Comparison of ENCODE assay signal across 23 cellular contexts in the genomic region with DNA sequence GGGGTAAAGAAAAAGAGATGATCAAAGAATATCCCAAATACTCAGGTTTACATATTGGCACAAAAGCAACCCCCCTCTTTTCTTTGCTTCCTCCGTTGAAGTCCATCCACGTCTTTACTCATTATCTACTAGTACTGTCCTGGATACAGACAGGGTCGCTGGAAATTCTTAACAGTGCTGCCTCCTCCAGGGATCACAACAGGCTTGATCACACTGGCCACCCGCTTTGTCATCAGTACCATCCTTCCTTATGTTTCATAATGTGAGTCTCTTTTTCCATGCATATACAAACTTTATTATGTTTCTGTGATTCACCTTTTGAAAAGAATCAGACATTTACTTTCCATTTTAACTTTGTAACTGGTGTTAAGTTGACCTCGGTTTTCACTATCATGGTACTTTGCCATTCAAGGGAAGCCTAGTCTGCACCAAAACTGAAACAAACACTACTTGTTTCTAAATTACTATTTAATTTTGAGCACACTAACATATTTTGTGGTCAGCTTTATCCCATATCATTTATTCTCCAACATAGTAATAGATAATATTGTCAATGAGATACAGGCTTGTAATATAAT.
DNase-seq lines count a peak whose midpoint lies in the region; TF ChIP-seq lines count a peak whose summit lies in the region.
"Had no signal": no experiment of that assay in that cellular context is flagged by ENCODE, and none has a peak within 500 bp of the region (broad histone marks: within the 10 kb centered on the region; RNA-seq: fewer than 3 reads in every experiment).

No MANE protein-coding gene starts in this region.

- peaks cover 3% of the 10 kb centered on the region for H3K9me3 ChIP-seq in mammary epithelial cell (replicated peaks; ENCODE audit: insufficient read depth, low read length)
- peaks cover 0 to 6% (median 0%) of the 10 kb centered on the region in 8 donors for H3K9me3 ChIP-seq in spleen
- H3K9me3 ChIP-seq: suprapubic skin had no signal

- H3K36me3 Mint-ChIP-seq in activated T-helper 2 cell treated with anti-CD3 and anti-CD28 coated beads, Interferon-gamma antibody, Interleukin-2, Interleukin-4, amounts not matched to agents 10 μg/mL and 5 μg/mL and 100 μg/mL, durations not matched to agents 14 hours and 24 hours and 36 hours (ENCODE audit: low read depth): no peaks in the 10 kb centered on the region
- H3K36me3 Mint-ChIP-seq: immature natural killer cell had no signal

- H2AFZ ChIP-seq in mammary epithelial cell (ENCODE audit: low read depth, low read length): no peak overlapping the region

- no peak overlapping the region for H3K27ac ChIP-seq in mammary epithelial cell (ENCODE audit: insufficient read depth, low read depth, low read length)
- no peak overlapping the region for H3K27ac ChIP-seq in spleen
- H3K27ac ChIP-seq: brain microvascular endothelial cell, C4-2B, suprapubic skin had no signal

- no peak overlapping the region for H3K4me3 Mint-ChIP-seq in activated T-helper 2 cell treated with anti-CD3 and anti-CD28 coated beads, Interferon-gamma antibody, Interleukin-2, Interleukin-4, amounts not matched to agents 10 μg/mL and 5 μg/mL and 100 μg/mL, durations not matched to agents 14 hours and 24 hours and 36 hours (ENCODE audit: low read depth)
- H3K4me3 Mint-ChIP-seq: activated T-helper 1 cell treated with anti-CD3 and anti-CD28 coated beads, Interleukin-12 subunit alpha, Interleukin-12 subunit beta, Interleukin-2, Interleukin-4 antibody, amounts not matched to agents 30 ng/mL and 10 ng/mL and 1 ng/mL, durations not matched to agents 14 hours and 24 hours and 36 hours; immature natural killer cell; T-helper 2 cell treated with Interferon-gamma antibody and Interleukin-4, amounts not matched to agents 5 μg/mL and 100 μg/mL, for 36 hours had no signal

- 37% methylated on average over 5 of the region's 5 CpGs for WGBS in mammary epithelial cell (ENCODE audit: low coverage, missing lambda C conversion rate)
- 54 to 88% (median 80%) methylated on average over 5 of the region's 5 CpGs for WGBS in spleen, 5 donors

- in situ Hi-C loops in mammary epithelial cell (cut with MboI; ENCODE audit: low sequenced_read_pairs in 2 of 2): no loop called here

- no peaks in the 10 kb centered on the region for H3K27me3 Mint-ChIP-seq in activated T-helper 2 cell treated with anti-CD3 and anti-CD28 coated beads, Interferon-gamma antibody, Interleukin-2, Interleukin-4, amounts not matched to agents 10 μg/mL and 5 μg/mL and 100 μg/mL, durations not matched to agents 14 hours and 24 hours and 36 hours (ENCODE audit: low read depth)

- intact Hi-C loops in activated T-helper 2 cell treated with anti-CD3 and anti-CD28 coated beads, Interferon-gamma antibody, Interleukin-2, Interleukin-4, amounts not matched to agents 10 μg/mL and 5 μg/mL and 100 μg/mL, durations not matched to agents 14 hours and 24 hours and 36 hours (cut with micrococcal nuclease): no loop called here
- intact Hi-C loops in mammary epithelial cell (cut with micrococcal nuclease): no loop called here
- intact Hi-C loops in spleen (cut with DNase I; ENCODE audit: low total_unique reads): no loop called here

- H3K36me3 ChIP-seq in mammary epithelial cell (ENCODE audit: insufficient read depth, low read length): no peaks in the 10 kb centered on the region
- H3K36me3 ChIP-seq in spleen: no peaks in the 10 kb centered on the region
- H3K36me3 ChIP-seq: brain microvascular endothelial cell, suprapubic skin had no signal

- H3K27ac Mint-ChIP-seq in activated T-helper 2 cell treated with anti-CD3 and anti-CD28 coated beads, Interferon-gamma antibody, Interleukin-2, Interleukin-4, amounts not matched to agents 10 μg/mL and 5 μg/mL and 100 μg/mL, durations not matched to agents 14 hours and 24 hours and 36 hours: peak overlapping the region; percentile 11
- H3K27ac Mint-ChIP-seq: activated T-helper 1 cell treated with anti-CD3 and anti-CD28 coated beads, Interleukin-12 subunit alpha, Interleukin-12 subunit beta, Interleukin-2, Interleukin-4 antibody, amounts not matched to agents 30 ng/mL and 10 ng/mL and 1 ng/mL, durations not matched to agents 14 hours and 24 hours and 36 hours; T-helper 2 cell treated with Interferon-gamma antibody and Interleukin-4, amounts not matched to agents 5 μg/mL and 100 μg/mL, for 36 hours had no signal

- no peaks in the 10 kb centered on the region for H3K79me2 ChIP-seq in mammary epithelial cell (ENCODE audit: insufficient read depth, low read length)

- no peak overlapping the region for H3K9ac ChIP-seq in mammary epithelial cell (ENCODE audit: insufficient read depth, low read length)

- peak; percentile 0 for DNase-seq in stimulated activated naive CD4-positive, alpha-beta T cell treated with Interleukin-2 at 50 U/mL for 16 hours (lab: John Stamatoyannopoulos, UW)
- no peak for DNase-seq in stimulated activated naive CD4-positive, alpha-beta T cell (lab: John Stamatoyannopoulos, UW)
- no peak for DNase-seq in activated T-helper 2 cell treated with anti-CD3 and anti-CD28 coated beads, Interferon-gamma antibody, Interleukin-2, Interleukin-4, amounts not matched to agents 10 μg/mL and 5 μg/mL and 100 μg/mL, durations not matched to agents 14 hours and 24 hours and 36 hours (ENCODE audit: low spot score)
- peak; percentile 6 to 17 for DNase-seq in stimulated activated CD4-positive, alpha-beta T cell treated with anti-CD3 and anti-CD28 coated beads, Interleukin-2, amount 100 ng/mL, for 24 hours
- DNase-seq in RPMI8226: no peak
- DNase-seq in mammary epithelial cell: no peak
- no peak for DNase-seq in spleen
- DNase-seq: amniotic stem cell, brain microvascular endothelial cell, hypothalamus, immature natural killer cell, KG1, mesendoderm, NCI-H1417 treated with DMSO at 0.1 percent for 48 hours, NCI-H2081, NCI-H2227 treated with DMSO at 0.1 percent for 48 hours, NCI-H526 treated with DMSO at 0.1 percent for 48 hours, right cardiac atrium, SHP77 treated with DMSO at 0.1 percent for 48 hours had no signal

- dilution Hi-C loops in mammary epithelial cell (cut with HindIII; ENCODE audit: low sequenced_read_pairs): no loop called here

- no peaks in the 10 kb centered on the region for H3K4me1 ChIP-seq in mammary epithelial cell (ENCODE audit: insufficient read depth, low read length)
- H3K4me1 ChIP-seq in spleen: no peaks in the 10 kb centered on the region
- H3K4me1 ChIP-seq: suprapubic skin had no signal

- H4K20me1 ChIP-seq in mammary epithelial cell (ENCODE audit: insufficient read depth, low read length): no peaks in the 10 kb centered on the region

- TF ChIP-seq CTCF in mammary epithelial cell (conservative IDR thresholded peaks at IDR 0.05 in 1 of 2, IDR thresholded peaks at IDR 0.05 in 1 of 2; ENCODE audit: extremely low read depth in 1 of 2, insufficient read depth in 1 of 2, low read depth in 1 of 2, low read length in 2 of 2): no peak
- no peak for TF ChIP-seq CTCF in spleen (IDR thresholded peaks at IDR 0.05 in 8 of 11, conservative IDR thresholded peaks at IDR 0.05 in 3 of 11)

- peaks cover 3% of the 10 kb centered on the region for H3K4me1 Mint-ChIP-seq in activated T-helper 2 cell treated with anti-CD3 and anti-CD28 coated beads, Interferon-gamma antibody, Interleukin-2, Interleukin-4, amounts not matched to agents 10 μg/mL and 5 μg/mL and 100 μg/mL, durations not matched to agents 14 hours and 24 hours and 36 hours (ENCODE audit: low read depth)

- BruUV-seq in mammary epithelial cell (replicated peaks; lab: Mats Ljungman, UMichigan): no TSS peak

- no peak for TF ChIP-seq POLR2A in spleen (IDR thresholded peaks at IDR 0.05)

- no peak overlapping the region for H3K4me2 ChIP-seq in mammary epithelial cell (ENCODE audit: insufficient read depth, low read depth, low read length)

- no peak overlapping the region for H3K4me3 ChIP-seq in mammary epithelial cell (replicated peaks in 1 of 3; ENCODE audit: insufficient read depth in 1 of 3, low read depth in 2 of 3, low read length in 3 of 3)
- H3K4me3 ChIP-seq in spleen: no peak overlapping the region
- H3K4me3 ChIP-seq: suprapubic skin had no signal

- H3K27me3 ChIP-seq in mammary epithelial cell (ENCODE audit: insufficient read depth, low read length) (peaks cover 5% of the 10 kb centered on the region), spleen (replicated peaks in 1 of 7) (no peaks in the 10 kb centered on the region)
- H3K27me3 ChIP-seq: brain microvascular endothelial cell, suprapubic skin had no signal

- peaks cover 3% of the 10 kb centered on the region for H3K9me3 Mint-ChIP-seq in activated T-helper 2 cell treated with anti-CD3 and anti-CD28 coated beads, Interferon-gamma antibody, Interleukin-2, Interleukin-4, amounts not matched to agents 10 μg/mL and 5 μg/mL and 100 μg/mL, durations not matched to agents 14 hours and 24 hours and 36 hours
- H3K9me3 Mint-ChIP-seq: activated T-helper 1 cell treated with anti-CD3 and anti-CD28 coated beads, Interleukin-12 subunit alpha, Interleukin-12 subunit beta, Interleukin-2, Interleukin-4 antibody, amounts not matched to agents 30 ng/mL and 10 ng/mL and 1 ng/mL, durations not matched to agents 14 hours and 24 hours and 36 hours; immature natural killer cell had no signal

- CTCF ChIA-PET in mammary epithelial cell (lab: Charles Lee; ENCODE audit: low non-redundant PET): no interaction called here

Comparison
In these comparisons a context has a peak if more than half of its experiments do, and no peak if none do; other contexts are left out.
1. DNase-seq: peak in stimulated activated naive CD4-positive, alpha-beta T cell treated with Interleukin-2 at 50 U/mL for 16 hours (single experiment) and stimulated activated CD4-positive, alpha-beta T cell treated with anti-CD3 and anti-CD28 coated beads, Interleukin-2, amount 100 ng/mL, for 24 hours (2 of 2); none in stimulated activated naive CD4-positive, alpha-beta T cell (0 of 6), activated T-helper 2 cell treated with anti-CD3 and anti-CD28 coated beads, Interferon-gamma antibody, Interleukin-2, Interleukin-4, amounts not matched to agents 10 μg/mL and 5 μg/mL and 100 μg/mL, durations not matched to agents 14 hours and 24 hours and 36 hours (single experiment), RPMI8226 (single experiment), mammary epithelial cell (single experiment) and spleen (single experiment).